8 cellular contexts compared by ENCODE assay signal in the genomic region with DNA sequence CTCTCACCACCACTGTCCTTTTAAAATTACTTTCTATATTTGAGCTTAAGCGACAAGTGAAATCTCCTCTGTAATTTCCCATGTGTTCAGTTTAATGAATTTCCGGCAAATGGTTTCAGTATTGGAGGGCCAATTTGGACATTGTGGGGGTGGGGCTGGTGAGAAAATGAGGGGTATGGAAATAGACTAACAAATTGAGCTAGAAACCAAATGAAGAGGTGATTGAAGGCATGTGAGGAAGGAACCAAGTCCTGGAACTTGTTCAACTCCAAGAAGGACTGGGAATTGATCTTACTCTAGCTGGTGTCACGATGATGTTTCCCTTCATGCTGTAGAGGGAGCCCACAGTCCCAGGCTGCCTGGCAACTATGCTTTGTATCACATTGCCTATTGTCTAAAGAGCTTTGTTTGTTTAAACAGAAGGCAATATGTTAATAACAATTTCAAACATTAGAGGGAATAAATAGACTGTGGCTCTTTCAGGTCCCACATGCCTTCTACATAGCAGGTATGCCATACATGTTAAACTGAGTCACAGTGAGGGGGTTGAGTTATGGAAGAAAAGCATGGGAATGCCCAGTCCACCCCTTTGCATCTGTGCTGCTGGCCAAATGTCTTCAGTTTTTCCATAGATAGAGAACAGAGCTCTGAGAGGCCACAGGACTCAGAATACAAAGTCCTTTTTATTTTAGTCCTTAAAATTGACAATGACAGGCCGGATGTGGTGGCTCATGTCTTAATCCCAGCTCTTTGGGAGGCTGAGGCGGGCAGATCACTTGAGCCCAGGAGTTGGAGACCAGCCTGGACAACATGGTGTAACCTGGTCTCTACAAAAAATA. TPM values are rescaled to one million over a fixed set of nuclear protein-coding genes. Genes with fewer than 3 reads are reported as not detected.
DNase-seq lines count a peak whose midpoint lies in the region; TF ChIP-seq lines count a peak whose summit lies in the region.
"Had no signal": no experiment of that assay in that cellular context is flagged by ENCODE, and none has a peak within 500 bp of the region (broad histone marks: within the 10 kb centered on the region; RNA-seq: fewer than 3 reads in every experiment).

No MANE protein-coding gene starts in this region.

- peak overlapping the region; percentile 88 for H3K4me2 ChIP-seq in MM.1S (ENCODE audit: low read depth, low read length)

- no peak overlapping the region for H3K4me3 Mint-ChIP-seq in endodermal cell

- no peaks in the 10 kb centered on the region for H3K9me3 ChIP-seq in MM.1S (replicated peaks; ENCODE audit: insufficient read depth, low read length)
- no peaks in the 10 kb centered on the region for H3K9me3 ChIP-seq in endodermal cell (ENCODE audit: control insufficient read depth, low read length)

- DNase-seq in MM.1S (peak; percentile 81), endodermal cell (no peak), occipital lobe (lab: John Stamatoyannopoulos, UW) (peak; percentile 17), NK-92 (lab: John Stamatoyannopoulos, UW; ENCODE audit: unreplicated experiment) (no peak), NCI-H748 (lab: John Stamatoyannopoulos, UW; ENCODE audit: unreplicated experiment) (no peak)
- DNase-seq in effector CD8-positive, alpha-beta T cell (lab: John Stamatoyannopoulos, UW): no peak
- DNase-seq: activated CD4-positive, alpha-beta T cell treated with anti-CD3 and anti-CD28 coated beads, Interleukin-2, amount 50 U/mL, for 4 hours had no signal

- H4K20me1 ChIP-seq in MM.1S (ENCODE audit: insufficient read depth, low read length): no peaks in the 10 kb centered on the region

- H3K9me2 ChIP-seq in MM.1S (replicated peaks; ENCODE audit: insufficient read depth, low read length): no peaks in the 10 kb centered on the region

- H3K4me1 ChIP-seq in MM.1S (ENCODE audit: low read length) (peaks cover 38% of the 10 kb centered on the region), endodermal cell (ENCODE audit: control insufficient read depth, insufficient read depth, low read length) (peaks cover 5% of the 10 kb centered on the region)

- no peaks in the 10 kb centered on the region for H3K79me2 ChIP-seq in MM.1S (ENCODE audit: low read length)

- no peaks in the 10 kb centered on the region for H3K36me3 Mint-ChIP-seq in endodermal cell (ENCODE audit: low read depth)

- H2AFZ ChIP-seq in MM.1S (ENCODE audit: low read length): no peak overlapping the region

- H3K27me3 Mint-ChIP-seq in endodermal cell (ENCODE audit: insufficient read depth): no peaks in the 10 kb centered on the region

- WGBS in endodermal cell (ENCODE audit: insufficient coverage in 1 of 2, insufficient read length in 1 of 2), 2 experiments: 85 to 90% methylated on average over 4 to 5 of the region's 5 CpGs

- peaks cover 25% of the 10 kb centered on the region for H3F3A ChIP-seq in MM.1S (ENCODE audit: insufficient read depth, low read length)

- no peak overlapping the region for H3K4me3 ChIP-seq in GM12875 (ENCODE audit: low read depth, low read length)
- peak overlapping the region; percentile 45 for H3K4me3 ChIP-seq in MM.1S (ENCODE audit: low read length)
- no peak overlapping the region for H3K4me3 ChIP-seq in endodermal cell (ENCODE audit: low read length)

- H3K9me3 Mint-ChIP-seq in endodermal cell: no peaks in the 10 kb centered on the region

- H3K27ac Mint-ChIP-seq in endodermal cell: no peak overlapping the region

- H3K27ac ChIP-seq in MM.1S (ENCODE audit: low read length) (peak overlapping the region; percentile 50; the same call in 1 of the 2 replicates), endodermal cell (ENCODE audit: low read depth, low read length) (no peak overlapping the region)

- H3K9ac ChIP-seq in MM.1S (ENCODE audit: low read length) (peak overlapping the region; percentile 15; the same call in 1 of the 2 replicates), endodermal cell (ENCODE audit: extremely low read depth, low read length, poor library complexity, severe bottlenecking) (no peak overlapping the region)

- H3K36me3 ChIP-seq in MM.1S (replicated peaks; ENCODE audit: insufficient read depth, low read length) (no peaks in the 10 kb centered on the region), endodermal cell (ENCODE audit: control insufficient read depth, insufficient read depth, low read length) (no peaks in the 10 kb centered on the region)

- peak; percentile 21; the same call in 1 of the 2 replicates for TF ChIP-seq CTCF in GM12875 (IDR thresholded peaks at IDR 0.05; ENCODE audit: borderline replicate concordance, insufficient read depth, low read depth, low read length)
- TF ChIP-seq CTCF in MM.1S (IDR thresholded peaks at IDR 0.05; ENCODE audit: low read length): peak; percentile 48
- peak; percentile 56 for TF ChIP-seq CTCF in endodermal cell (conservative IDR thresholded peaks at IDR 0.05)

- H3K4me1 Mint-ChIP-seq in endodermal cell: peaks cover 22% of the 10 kb centered on the region

- H3K27me3 ChIP-seq in MM.1S (replicated peaks; ENCODE audit: insufficient read depth, low read length): peaks cover 11% of the 10 kb centered on the region
- H3K27me3 ChIP-seq in endodermal cell (ENCODE audit: control insufficient read depth, insufficient read depth, low read length, poor library complexity, severe bottlenecking): no peaks in the 10 kb centered on the region

RNA-seq across cellular contexts. Expression of a gene that starts 25.0 kb away (rescaled TPM):
- total RNA-seq in endodermal cell (100 to 1,000 TPM; 250 to 279 TPM), occipital lobe (769 TPM)
- polyA plus RNA-seq in endodermal cell (2013, experiment 1 of 2): 439 TPM
- 415 TPM for polyA plus RNA-seq in endodermal cell (2013, experiment 2 of 2)

Comparison
In these comparisons a context has a peak if more than half of its experiments do, and no peak if none do; other contexts are left out.
1. DNase-seq: peak in MM.1S (single experiment) and occipital lobe (single experiment); none in endodermal cell (single experiment), effector CD8-positive, alpha-beta T cell (single experiment), NK-92 (single experiment) and NCI-H748 (single experiment).
2. Peak in every context shown above with its lines, with median percentiles within 50 percentile points of each other: CTCF ChIP-seq.